ENCODE assay signal across 1 cellular context in genomic region chr6:33317418-33317667, GRCh38.
TF ChIP-seq lines count a peak whose summit lies in the region.

No MANE protein-coding gene starts in this region.

TF ChIP-seq in GM23338, 12 proteins besides CTCF, POLR2A, EP300 and RAD21 (continued from another document):
- TF ChIP-seq ETS1 (IDR thresholded peaks at IDR 0.05): no peak
- TF ChIP-seq JUNB (IDR thresholded peaks at IDR 0.05; ENCODE audit: unreplicated experiment): no peak
- no peak for TF ChIP-seq REST (IDR thresholded peaks at IDR 0.05; ENCODE audit: unreplicated experiment)
- TF ChIP-seq EZH2phosphoT487 (IDR thresholded peaks at IDR 0.05; ENCODE audit: unreplicated experiment): no peak
TF ChIP-seq in GM23338: peak in this region for 0.
